In the genomic region with DNA sequence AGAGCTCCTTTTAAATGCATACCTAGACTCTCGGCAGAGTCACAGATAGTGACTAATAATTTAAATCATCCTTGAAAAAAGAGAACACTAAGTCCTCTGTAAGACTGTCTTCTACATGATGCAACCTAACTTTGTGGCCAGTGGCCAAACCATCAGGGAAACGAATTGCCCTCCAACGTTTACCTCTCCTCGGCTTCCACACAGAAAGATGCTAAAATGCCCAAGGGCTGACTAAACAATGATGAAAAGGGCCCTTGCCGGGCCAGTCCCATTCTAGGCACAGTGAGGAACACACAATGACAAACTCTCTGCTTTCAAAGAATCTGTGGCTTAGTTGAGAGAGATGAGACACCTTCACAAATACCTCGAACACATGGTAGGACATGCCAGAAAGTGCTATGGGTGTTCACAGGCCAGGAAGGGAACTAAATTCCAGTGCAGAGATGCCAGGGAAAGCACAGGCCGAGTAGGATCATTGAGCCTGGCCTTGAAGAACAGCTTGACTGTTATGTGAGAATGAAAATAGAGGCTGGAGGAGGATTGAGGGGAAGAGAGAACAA, we compare ENCODE assay signal across 11 cellular contexts. TPM values are rescaled to one million over a fixed set of nuclear protein-coding genes. Genes with fewer than 3 reads are reported as not detected.
DNase-seq lines count a peak whose midpoint lies in the region; ATAC-seq, FAIRE-seq and TF ChIP-seq lines count a peak whose summit lies in the region.
"Had no signal": no experiment of that assay in that cellular context is flagged by ENCODE, and none has a peak within 500 bp of the region (broad histone marks: within the 10 kb centered on the region; RNA-seq: fewer than 3 reads in every experiment).

No MANE protein-coding gene starts in this region.

- TF ChIP-seq CTCF in fibroblast of pulmonary artery (IDR thresholded peaks at IDR 0.05; ENCODE audit: low read length, missing control alignments) = no peak

- H3K36me3 ChIP-seq in GM23248 (ENCODE audit: low read depth) (peaks cover 26% of the 10 kb centered on the region), skeletal muscle satellite cell (ENCODE audit: insufficient read depth, low read length) (peaks cover 52% of the 10 kb centered on the region)

- WGBS in GM23248 (ENCODE audit: low coverage in 1 of 2, low lambda C conversion rate in 2 of 2, missing lambda C conversion rate in 2 of 2), 2 experiments = 3 to 4% methylated on average over 7 of the region's 7 CpGs

- H3K36me3 Mint-ChIP-seq in T-helper 17 cell (ENCODE audit: low read depth) = peaks cover 26% of the 10 kb centered on the region

- H3K9me2 ChIP-seq in GM23248 (ENCODE audit: insufficient read depth) = no peaks in the 10 kb centered on the region

- H3K4me1 Mint-ChIP-seq in T-helper 17 cell = peaks cover 5% of the 10 kb centered on the region

- no peak for ATAC-seq in T-helper 17 cell
- ATAC-seq in HG03571 (IDR thresholded peaks at IDR 0.05; ENCODE audit: unreplicated experiment) = no peak
- ATAC-seq: HCT116 had no signal

- 0 out of 2 replicates have a peak overlapping the region, but pooled peaks have one; percentile 27 for H3K9ac ChIP-seq in GM23248
- no peak overlapping the region for H3K9ac ChIP-seq in skeletal muscle satellite cell (ENCODE audit: low read depth, low read length)

- peaks cover 37% of the 10 kb centered on the region for H3F3A ChIP-seq in GM23248 (ENCODE audit: insufficient read depth)

- peak overlapping the region; percentile 63 for H3K4me2 ChIP-seq in GM23248 (ENCODE audit: unreplicated experiment)
- H3K4me2 ChIP-seq in skeletal muscle satellite cell (ENCODE audit: low read length) = peak overlapping the region; percentile 56

- H3K27ac ChIP-seq in GM23248 = peak overlapping the region; percentile 73

- no peak overlapping the region for H3K4me3 Mint-ChIP-seq in T-helper 17 cell

- H2AFZ ChIP-seq in GM23248 = no peak overlapping the region

- no peaks in the 10 kb centered on the region for H3K27me3 ChIP-seq in GM23248 (replicated peaks; ENCODE audit: insufficient read depth)
- H3K27me3 ChIP-seq in skeletal muscle satellite cell (ENCODE audit: control insufficient read depth, insufficient read depth, low read length) = no peaks in the 10 kb centered on the region

- in situ Hi-C loops in GM23248 (cut with MboI) = no loop called here

- no peaks in the 10 kb centered on the region for H3K27me3 Mint-ChIP-seq in T-helper 17 cell

- peak overlapping the region; percentile 72 for H3K27ac Mint-ChIP-seq in T-helper 17 cell

- 0 out of 2 replicates have a peak overlapping the region, but pooled peaks have one; percentile 19 for H3K4me3 ChIP-seq in GM23248
- H3K4me3 ChIP-seq in fibroblast of pulmonary artery (replicated peaks; ENCODE audit: low read depth, low read length) = no peak overlapping the region
- peak overlapping the region; percentile 8 for H3K4me3 ChIP-seq in skeletal muscle satellite cell (ENCODE audit: low read length)

- H3K4me1 ChIP-seq in GM23248 (ENCODE audit: insufficient read depth) (peaks cover 41% of the 10 kb centered on the region), skeletal muscle satellite cell (ENCODE audit: control insufficient read depth, insufficient read depth, low read length) (peaks cover 34% of the 10 kb centered on the region)

- H3K79me2 ChIP-seq in GM23248 (ENCODE audit: insufficient read depth) = no peaks in the 10 kb centered on the region

- DNase-seq in GM23248 (peak; percentile 91), T-helper 17 cell (no peak), fibroblast of pulmonary artery (ENCODE audit: low read depth) (peak; percentile 81), NCI-H2196 (lab: John Stamatoyannopoulos, UW; ENCODE audit: unreplicated experiment) (no peak), HuH-7 (ENCODE audit: low spot score) (no peak), HTR-8/SVneo (ENCODE audit: insufficient read length, low spot score) (no peak)
- DNase-seq: OCI-M1; stimulated activated naive CD4-positive, alpha-beta T cell had no signal

- no peaks in the 10 kb centered on the region for H4K20me1 ChIP-seq in GM23248 (ENCODE audit: insufficient read depth)

- FAIRE-seq in HTR-8/SVneo (lab: Jason Lieb, UNC) = no peak

- no peaks in the 10 kb centered on the region for H3K9me3 ChIP-seq in GM23248 (ENCODE audit: low read depth)
- no peaks in the 10 kb centered on the region for H3K9me3 ChIP-seq in T-helper 17 cell (ENCODE audit: control insufficient read depth, low read length, poor library complexity, severe bottlenecking)
- H3K9me3 ChIP-seq in skeletal muscle satellite cell (replicated peaks; ENCODE audit: low read length) = no peaks in the 10 kb centered on the region

RNA-seq across cellular contexts. Expression of a gene that starts 35.3 kb away (rescaled TPM):
- 12.8 and 13.7 TPM in 2 replicates for total RNA-seq in GM23248 (2014; rRNA removed; shearing (Covaris generic))
- 6.5 and 6.9 TPM in 2 replicates for polyA plus RNA-seq in GM23248 (2016; fragmentation: Nextera tagmentation; extraction: Ambion mirVana)
- under 1 TPM; 0.31 to 0.52 TPM for total RNA-seq in T-helper 17 cell
- 0.51 and 0.87 TPM in 2 replicates for total RNA-seq in skeletal muscle satellite cell (2012; rRNA removed)

RNA-seq across cellular contexts. Expression of a gene that starts 48.8 kb away (rescaled TPM):
- 14.2 and 20.5 TPM in 2 replicates for total RNA-seq in GM23248 (2014; rRNA removed; shearing (Covaris generic))
- polyA plus RNA-seq in GM23248 (2016; fragmentation: Nextera tagmentation; extraction: Ambion mirVana) = 5.8 and 6.9 TPM in 2 replicates
- total RNA-seq in T-helper 17 cell = 10 to 100 TPM; 10.8 to 12.1 TPM
- total RNA-seq in skeletal muscle satellite cell (2012; rRNA removed) = 10.7 and 16.2 TPM in 2 replicates

RNA-seq across cellular contexts. Expression of a gene that starts 49.2 kb away (rescaled TPM):
- total RNA-seq in GM23248 (2014; rRNA removed; shearing (Covaris generic)) = 112 and 152 TPM in 2 replicates
- 630 and 673 TPM in 2 replicates for polyA plus RNA-seq in GM23248 (2016; fragmentation: Nextera tagmentation; extraction: Ambion mirVana)
- total RNA-seq in T-helper 17 cell = 10 to 100 TPM; 10.8 to 16.9 TPM
- total RNA-seq in skeletal muscle satellite cell (2012; rRNA removed) = 159 and 173 TPM in 2 replicates

RNA-seq across cellular contexts. Expression of a gene that starts 59.7 kb away (rescaled TPM):
- 4.8 and 8.9 TPM in 2 replicates for total RNA-seq in GM23248 (2014; rRNA removed; shearing (Covaris generic))
- polyA plus RNA-seq in GM23248 (2016; fragmentation: Nextera tagmentation; extraction: Ambion mirVana) = 64.9 and 70.0 TPM in 2 replicates
- total RNA-seq in T-helper 17 cell = 10 to 100 TPM; 32.9 to 36.6 TPM
- total RNA-seq in skeletal muscle satellite cell (2012; rRNA removed) = 8.6 and 8.7 TPM in 2 replicates

RNA-seq across cellular contexts. Expression of a gene that starts 59.9 kb away (rescaled TPM):
- 0.63 and 0.86 TPM in 2 replicates for total RNA-seq in GM23248 (2014; rRNA removed; shearing (Covaris generic))
- polyA plus RNA-seq in GM23248 (2016; fragmentation: Nextera tagmentation; extraction: Ambion mirVana) = 5.2 and 5.5 TPM in 2 replicates
- 1 to 10 TPM; 1.3 to 2.5 TPM for total RNA-seq in T-helper 17 cell
- 0.44 and 0.76 TPM in 2 replicates for total RNA-seq in skeletal muscle satellite cell (2012; rRNA removed)

Comparison
In these comparisons a context has a peak if more than half of its experiments do, and no peak if none do; other contexts are left out.
1. DNase-seq: peak in GM23248 (single experiment) and fibroblast of pulmonary artery (single experiment); none in T-helper 17 cell (0 of 3), NCI-H2196 (single experiment), HuH-7 (single experiment) and HTR-8/SVneo (single experiment).